ENCODE assay signal across 15 cellular contexts in genomic region chr2:28231110-28231621, GRCh38.
DNase-seq lines count a peak whose midpoint lies in the region; ATAC-seq, FAIRE-seq and TF ChIP-seq lines count a peak whose summit lies in the region.
"Had no signal": no experiment of that assay in that cellular context is flagged by ENCODE, and none has a peak within 500 bp of the region (broad histone marks: within the 10 kb centered on the region; RNA-seq: fewer than 3 reads in every experiment).

No MANE protein-coding gene starts in this region.

- WGBS in sigmoid colon, 2 donors = 84 to 87% methylated on average over 4 of the region's 4 CpGs
- WGBS in pancreas, 2 donors = 65% methylated on average over 4 of the region's 4 CpGs

- H3K27ac ChIP-seq in sigmoid colon (peak overlapping the region in 3 of 4 donors; percentile 16 to 46 (median 36)), pancreas (no peak overlapping the region)

- intact Hi-C loops in sigmoid colon (cut with DNase I) (no loop called here), pancreas (cut with DNase I) (no loop called here)

- TF ChIP-seq POLR2A in sigmoid colon (IDR thresholded peaks at IDR 0.05) = no peak

- H3K27me3 ChIP-seq in sigmoid colon (no peaks in the 10 kb centered on the region), pancreas (no peaks in the 10 kb centered on the region)

- H3K9me3 ChIP-seq in sigmoid colon = no peaks in the 10 kb centered on the region
- no peaks in the 10 kb centered on the region for H3K9me3 ChIP-seq in pancreas

- peaks cover 0 to 28% (median 13%) of the 10 kb centered on the region in 4 donors for H3K4me1 ChIP-seq in sigmoid colon
- peaks cover 8 to 20% (median 15%) of the 10 kb centered on the region in 3 donors for H3K4me1 ChIP-seq in pancreas

- no peak for TF ChIP-seq EP300 in sigmoid colon (IDR thresholded peaks at IDR 0.05)

- ATAC-seq in pancreas = no peak
- ATAC-seq: esophagus mucosa; stimulated activated naive CD8-positive, alpha-beta T cell treated with anti-CD3 and anti-CD28 coated beads, Interleukin-15, Interleukin-2, amounts not matched to agents 100 U/mL and 50 U/mL, for 24 hours had no signal

- FAIRE-seq in RCC 7860 (lab: Jason Lieb, UNC) (peak; percentile 79), pancreas (lab: Jason Lieb, UNC) (no peak)
- FAIRE-seq: colon, islet of Langerhans had no signal

- TF ChIP-seq CTCF in sigmoid colon (IDR thresholded peaks at IDR 0.05) (no peak), pancreas (IDR thresholded peaks at IDR 0.05) (no peak)

- H3K36me3 ChIP-seq in sigmoid colon = no peaks in the 10 kb centered on the region
- H3K36me3 ChIP-seq in pancreas = no peaks in the 10 kb centered on the region

- DNase-seq in GM03348 (ENCODE audit: low spot score) (peak; percentile 27), RCC 7860 (ENCODE audit: low spot score) (peak; percentile 72), fibroblast of peridontal ligament (ENCODE audit: extremely low read depth) (peak; percentile 83), sigmoid colon (no peak), pancreas (no peak), GF-D8 (lab: John Stamatoyannopoulos, UW) (no peak), T-helper 1 cell (no peak), NCI-H1105 (lab: John Stamatoyannopoulos, UW) (no peak)
- DNase-seq: CD4-positive, alpha-beta T cell; GDM1; NCI-H1930; stimulated activated naive CD8-positive, alpha-beta T cell treated with anti-CD3 and anti-CD28 coated beads, Interleukin-15, Interleukin-2, amounts not matched to agents 100 U/mL and 50 U/mL, for 24 hours had no signal

- no peak overlapping the region for H3K4me3 ChIP-seq in sigmoid colon
- H3K4me3 ChIP-seq in pancreas = no peak overlapping the region

Comparison
In these comparisons a context has a peak if more than half of its experiments do, and no peak if none do; other contexts are left out.
1. DNase-seq: peak in GM03348 (single experiment), RCC 7860 (single experiment) and fibroblast of peridontal ligament (single experiment); none in sigmoid colon (single experiment), pancreas (0 of 6), GF-D8 (single experiment), T-helper 1 cell (0 of 5) and NCI-H1105 (single experiment).
2. H3K27ac ChIP-seq: peak in sigmoid colon (3 of 4); none in pancreas (0 of 4).